Comparison of ENCODE assay signal across 8 cellular contexts in the genomic region with DNA sequence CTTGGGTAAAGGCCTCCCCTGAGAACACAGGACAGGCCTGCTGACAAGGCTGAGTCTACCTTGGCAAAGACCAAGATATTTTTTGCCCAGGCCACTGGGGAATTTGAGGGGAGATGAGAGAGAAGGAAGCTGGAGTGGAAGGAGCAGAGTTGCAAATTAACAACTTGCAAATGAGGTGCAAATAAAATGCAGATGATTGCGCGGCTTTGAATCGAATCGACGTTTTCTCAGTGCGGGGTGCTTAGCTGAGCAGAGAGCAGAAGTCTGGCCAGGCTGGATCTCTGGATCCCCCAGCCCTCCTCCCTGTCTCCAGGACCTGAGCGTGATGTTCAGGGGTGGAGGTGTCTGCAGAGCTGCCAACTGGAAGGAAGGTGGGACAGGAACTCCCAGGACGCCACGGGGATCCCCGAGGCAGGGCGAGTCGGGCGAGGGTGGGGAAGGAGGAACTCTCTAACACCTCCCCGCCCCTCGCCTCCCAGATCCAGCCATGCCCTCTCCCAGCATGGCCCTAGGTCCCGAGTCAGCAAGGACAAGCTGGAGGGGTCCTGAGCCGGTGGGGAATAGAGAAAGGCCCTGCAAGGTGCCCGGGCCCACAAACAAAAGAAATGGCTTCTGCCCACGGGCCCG. TPM values are rescaled to one million over a fixed set of nuclear protein-coding genes. Genes with fewer than 3 reads are reported as not detected.
DNase-seq lines count a peak whose midpoint lies in the region; ATAC-seq, FAIRE-seq and TF ChIP-seq lines count a peak whose summit lies in the region.

No MANE protein-coding gene starts in this region.

- H3K4me1 Mint-ChIP-seq in T-helper 2 cell treated with Interferon-gamma antibody and Interleukin-4, amounts not matched to agents 5 μg/mL and 100 μg/mL, for 36 hours (ENCODE audit: low read depth): peaks cover 17% of the 10 kb centered on the region

- peak; percentile 53 for ATAC-seq in mucosa of descending colon

- H3K4me3 ChIP-seq in MG63 (peak overlapping the region; percentile 40), mucosa of descending colon (peak overlapping the region; percentile 40)

- DNase-seq in T-helper 2 cell treated with Interferon-gamma antibody and Interleukin-4, amounts not matched to agents 5 μg/mL and 100 μg/mL, for 36 hours (ENCODE audit: low spot score): no peak
- no peak for DNase-seq in T-helper 2 cell
- no peak for DNase-seq in MG63
- peak in 2 of 3 donors; percentile 56 to 75 for DNase-seq in mucosa of descending colon
- no peak for DNase-seq in NCI-H82 treated with DMSO at 0.1 percent for 48 hours (lab: John Stamatoyannopoulos, UW; ENCODE audit: unreplicated experiment)
- DNase-seq in SIG-M5 treated with dmso at 0.1 percent for 504 hours (lab: John Stamatoyannopoulos, UW; ENCODE audit: unreplicated experiment): no peak
- DNase-seq in HTR-8/SVneo (ENCODE audit: insufficient read length, low spot score): no peak

- TF ChIP-seq CTCF in mucosa of descending colon (IDR thresholded peaks at IDR 0.05): no peak

- H3K27me3 ChIP-seq in MG63: no peaks in the 10 kb centered on the region

- H3K27ac ChIP-seq in cingulate gyrus (ENCODE audit: low read depth, low read length): peak overlapping the region; percentile 65

- no peaks in the 10 kb centered on the region for H3K9me3 Mint-ChIP-seq in T-helper 2 cell treated with Interferon-gamma antibody and Interleukin-4, amounts not matched to agents 5 μg/mL and 100 μg/mL, for 36 hours

- no peaks in the 10 kb centered on the region for H3K36me3 ChIP-seq in MG63
- H3K36me3 ChIP-seq in mucosa of descending colon (ENCODE audit: low read depth): no peaks in the 10 kb centered on the region

- H3K36me3 Mint-ChIP-seq in T-helper 2 cell treated with Interferon-gamma antibody and Interleukin-4, amounts not matched to agents 5 μg/mL and 100 μg/mL, for 36 hours (ENCODE audit: low read depth): no peaks in the 10 kb centered on the region

- peak overlapping the region; percentile 78 for H3K4me3 Mint-ChIP-seq in T-helper 2 cell treated with Interferon-gamma antibody and Interleukin-4, amounts not matched to agents 5 μg/mL and 100 μg/mL, for 36 hours

- H3K4me1 ChIP-seq in mucosa of descending colon (ENCODE audit: low read depth): peaks cover 9% of the 10 kb centered on the region

- FAIRE-seq in HTR-8/SVneo (lab: Jason Lieb, UNC): no peak

- no peak overlapping the region for H3K27ac Mint-ChIP-seq in T-helper 2 cell treated with Interferon-gamma antibody and Interleukin-4, amounts not matched to agents 5 μg/mL and 100 μg/mL, for 36 hours

- intact Hi-C loops in mucosa of descending colon (cut with DNase I, micrococcal nuclease): loop anchor here in 1 of 2 donors (10.0 kb wide), 1 partner anchor 54 kb away; no protein-coding TSS in a partner anchor

- H3K9me3 ChIP-seq in MG63 (no peaks in the 10 kb centered on the region), mucosa of descending colon (no peaks in the 10 kb centered on the region)

- peaks cover 33% of the 10 kb centered on the region for H3K27me3 Mint-ChIP-seq in T-helper 2 cell treated with Interferon-gamma antibody and Interleukin-4, amounts not matched to agents 5 μg/mL and 100 μg/mL, for 36 hours (ENCODE audit: low read depth)

RNA-seq across cellular contexts. Expression of gene CARMIL3, which starts 0.5 kb away (rescaled TPM):
- not detected in 2 replicates for total RNA-seq in MG63 (2014; rRNA removed; shearing (Covaris generic); ENCODE audit: low replicate concordance)
- 1 to 10 TPM; 1.4 to 2.7 (median 1.5) TPM for total RNA-seq in mucosa of descending colon

RNA-seq across cellular contexts. Expression of gene CPNE6, which starts 20.1 kb away (rescaled TPM):
- not detected in 2 replicates for total RNA-seq in MG63 (2014; rRNA removed; shearing (Covaris generic); ENCODE audit: low replicate concordance)
- 1 to 10 TPM in 1 of 3 donors, under 1 TPM in 1, not detected in 1; 0.14 to 2.2 TPM for total RNA-seq in mucosa of descending colon

RNA-seq across cellular contexts. Expression of gene PCK2, which starts 42.8 kb away (rescaled TPM):
- total RNA-seq in MG63 (2014; rRNA removed; shearing (Covaris generic); ENCODE audit: low replicate concordance): 6.7 and 27.5 TPM in 2 replicates
- 100 to 1,000 TPM in 2 of 3 donors, 10 to 100 TPM in 1; 64.7 to 150 (median 150) TPM for total RNA-seq in mucosa of descending colon

Comparison
In these comparisons a context has a peak if more than half of its experiments do, and no peak if none do; other contexts are left out.
1. DNase-seq: peak in mucosa of descending colon (2 of 3); none in T-helper 2 cell treated with Interferon-gamma antibody and Interleukin-4, amounts not matched to agents 5 μg/mL and 100 μg/mL, for 36 hours (single experiment), T-helper 2 cell (0 of 5), MG63 (single experiment), NCI-H82 treated with DMSO at 0.1 percent for 48 hours (single experiment), SIG-M5 treated with dmso at 0.1 percent for 504 hours (single experiment) and HTR-8/SVneo (single experiment).